Comparison of ENCODE assay signal across 1 cellular context in the genomic region with DNA sequence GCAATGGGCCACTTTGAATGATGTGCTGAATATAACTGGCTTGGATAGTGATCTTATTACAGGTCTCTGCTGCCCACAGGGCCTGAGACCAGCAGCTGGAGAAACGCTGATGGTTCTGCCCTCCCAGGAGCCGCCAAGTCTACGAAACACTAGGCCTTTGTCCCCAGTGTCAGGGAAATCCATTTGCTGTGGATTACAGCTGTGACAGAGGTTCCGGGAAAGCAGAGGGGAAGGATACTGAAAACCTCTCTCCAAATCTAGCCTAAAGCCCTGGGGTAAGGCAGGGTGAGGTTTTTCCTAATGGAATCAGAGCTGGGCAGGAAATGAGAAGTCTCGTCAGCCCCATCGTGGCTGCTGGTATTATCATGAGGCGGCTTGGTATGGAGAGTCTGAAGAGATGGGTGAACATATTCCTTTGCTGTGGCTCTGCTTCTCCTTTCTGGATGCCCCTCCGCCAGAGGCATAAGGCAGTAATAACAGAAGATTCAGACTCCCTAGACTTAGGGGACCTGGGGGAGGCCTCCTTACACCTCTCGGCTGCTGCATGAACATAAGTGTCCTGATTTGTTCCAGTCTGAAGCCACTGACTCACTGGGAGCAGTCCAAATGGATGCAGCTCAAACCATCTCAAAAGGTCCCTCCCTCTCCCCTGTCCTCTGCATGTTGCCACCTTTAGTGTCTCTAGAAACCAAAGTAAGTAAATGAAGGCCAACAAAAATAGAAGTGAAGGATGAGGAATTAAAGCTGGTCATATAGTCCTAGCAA.
TF ChIP-seq lines count a peak whose summit lies in the region.

No MANE protein-coding gene starts in this region.

TF ChIP-seq in SK-N-SH, 30 proteins besides CTCF, POLR2A, EP300 and RAD21 (continued from another document):
- TF ChIP-seq RXRA (IDR thresholded peaks at IDR 0.05; ENCODE audit: borderline replicate concordance, low read depth) (no peak), GATA2 (CRISPR knock-in tag; IDR thresholded peaks at IDR 0.05) (no peak), FOSL2 (IDR thresholded peaks at IDR 0.05; ENCODE audit: borderline replicate concordance, low read depth) (no peak), MEF2A (IDR thresholded peaks at IDR 0.05; ENCODE audit: borderline replicate concordance, low read depth) (no peak), MXI1 (IDR thresholded peaks at IDR 0.05; ENCODE audit: low read depth, low read length) (no peak), TEAD4 (IDR thresholded peaks at IDR 0.05; ENCODE audit: borderline replicate concordance, insufficient read depth) (no peak), YY1 (IDR thresholded peaks at IDR 0.05; ENCODE audit: low read depth) (no peak), CHD2 (IDR thresholded peaks at IDR 0.05; ENCODE audit: low read length, partially characterized antibody) (no peak), TAF1 (IDR thresholded peaks at IDR 0.05; ENCODE audit: borderline replicate concordance, low read depth, low read length) (no peak), ZBTB33 (IDR thresholded peaks at IDR 0.05; ENCODE audit: borderline replicate concordance, low read depth) (no peak), ELF1 (IDR thresholded peaks at IDR 0.05) (no peak), FOXM1 (IDR thresholded peaks at IDR 0.05; ENCODE audit: low read depth) (no peak)
- TF ChIP-seq, protein P1, sequence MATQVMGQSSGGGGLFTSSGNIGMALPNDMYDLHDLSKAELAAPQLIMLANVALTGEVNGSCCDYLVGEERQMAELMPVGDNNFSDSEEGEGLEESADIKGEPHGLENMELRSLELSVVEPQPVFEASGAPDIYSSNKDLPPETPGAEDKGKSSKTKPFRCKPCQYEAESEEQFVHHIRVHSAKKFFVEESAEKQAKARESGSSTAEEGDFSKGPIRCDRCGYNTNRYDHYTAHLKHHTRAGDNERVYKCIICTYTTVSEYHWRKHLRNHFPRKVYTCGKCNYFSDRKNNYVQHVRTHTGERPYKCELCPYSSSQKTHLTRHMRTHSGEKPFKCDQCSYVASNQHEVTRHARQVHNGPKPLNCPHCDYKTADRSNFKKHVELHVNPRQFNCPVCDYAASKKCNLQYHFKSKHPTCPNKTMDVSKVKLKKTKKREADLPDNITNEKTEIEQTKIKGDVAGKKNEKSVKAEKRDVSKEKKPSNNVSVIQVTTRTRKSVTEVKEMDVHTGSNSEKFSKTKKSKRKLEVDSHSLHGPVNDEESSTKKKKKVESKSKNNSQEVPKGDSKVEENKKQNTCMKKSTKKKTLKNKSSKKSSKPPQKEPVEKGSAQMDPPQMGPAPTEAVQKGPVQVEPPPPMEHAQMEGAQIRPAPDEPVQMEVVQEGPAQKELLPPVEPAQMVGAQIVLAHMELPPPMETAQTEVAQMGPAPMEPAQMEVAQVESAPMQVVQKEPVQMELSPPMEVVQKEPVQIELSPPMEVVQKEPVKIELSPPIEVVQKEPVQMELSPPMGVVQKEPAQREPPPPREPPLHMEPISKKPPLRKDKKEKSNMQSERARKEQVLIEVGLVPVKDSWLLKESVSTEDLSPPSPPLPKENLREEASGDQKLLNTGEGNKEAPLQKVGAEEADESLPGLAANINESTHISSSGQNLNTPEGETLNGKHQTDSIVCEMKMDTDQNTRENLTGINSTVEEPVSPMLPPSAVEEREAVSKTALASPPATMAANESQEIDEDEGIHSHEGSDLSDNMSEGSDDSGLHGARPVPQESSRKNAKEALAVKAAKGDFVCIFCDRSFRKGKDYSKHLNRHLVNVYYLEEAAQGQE (IDR thresholded peaks at IDR 0.05; ENCODE audit: low read depth, low read length) = no peak
TF ChIP-seq in SK-N-SH: peak in this region for 0.
